ENCODE assay signal across 8 cellular contexts in genomic region chr6:119129148-119129967, GRCh38. TPM values are rescaled to one million over a fixed set of nuclear protein-coding genes. Genes with fewer than 3 reads are reported as not detected.
A peak's percentile ranks its signal among the peaks of the same experiment; 100 is the strongest.
DNase-seq lines count a peak whose midpoint lies in the region; ATAC-seq and TF ChIP-seq lines count a peak whose summit lies in the region.

No MANE protein-coding gene starts in this region.

- H2BK20ac ChIP-seq in H9 (ENCODE audit: low read depth, low read length, poor library complexity, severe bottlenecking), result no peak overlapping the region

- H3K27ac ChIP-seq in H9 (ENCODE audit: insufficient read length, low read depth, low read length), result no peak overlapping the region
- peak overlapping the region; percentile 36 for H3K27ac ChIP-seq in mesodermal cell (ENCODE audit: low read depth, low read length, severe bottlenecking)

- H3K36me3 ChIP-seq in mesodermal cell (ENCODE audit: control insufficient read depth, insufficient read depth, low read length), result no peaks in the 10 kb centered on the region

- peak; percentile 52 for ATAC-seq in activated naive CD8-positive, alpha-beta T cell treated with anti-CD3 and anti-CD28 coated beads, Interleukin-2, amount 10 ng/mL, durations not matched to agents 7 days and 5 days (ENCODE audit: low read depth)
- peak; percentile 75 for ATAC-seq in effector memory CD8-positive, alpha-beta T cell (replicated peaks)

- H3K4me1 Mint-ChIP-seq in activated naive CD8-positive, alpha-beta T cell treated with anti-CD3 and anti-CD28 coated beads, Interleukin-2, amount 10 ng/mL, durations not matched to agents 7 days and 5 days, result peaks cover 8% of the 10 kb centered on the region
- peaks cover 6% of the 10 kb centered on the region for H3K4me1 Mint-ChIP-seq in activated naive CD8-positive, alpha-beta T cell treated with anti-CD3 and anti-CD28 coated beads for 36 hours
- peaks cover 24 to 30% of the 10 kb centered on the region in 2 experiments for H3K4me1 Mint-ChIP-seq in H9
- no peaks in the 10 kb centered on the region for H3K4me1 Mint-ChIP-seq in effector memory CD8-positive, alpha-beta T cell (ENCODE audit: low read depth in 2 of 2)

- no peak overlapping the region for H4K5ac ChIP-seq in H9 (ENCODE audit: insufficient read length, low read depth, low read length)

- peak overlapping the region; percentile 71 for H2AFZ ChIP-seq in H9 (ENCODE audit: low read length)

- H3K56ac ChIP-seq in H9 (ENCODE audit: insufficient read length, low read depth, low read length), result no peak overlapping the region

- H3K4me2 ChIP-seq in H9 (ENCODE audit: insufficient read depth, insufficient read length, low read length), result no peak overlapping the region

- no peak overlapping the region for H3K23ac ChIP-seq in H9 (ENCODE audit: insufficient read length, low read depth, low read length)

- peak; percentile 84 for TF ChIP-seq CTCF in H9 (conservative IDR thresholded peaks at IDR 0.05)

- no CpG with 5 or more reads among the region's 4 CpGs for WGBS in H9 (ENCODE audit: extremely low coverage, insufficient read length, low lambda C conversion rate)
- 39 to 45% methylated on average over 2 of the region's 4 CpGs for WGBS in mesodermal cell (ENCODE audit: insufficient coverage in 2 of 2), 2 experiments

- H3K79me2 ChIP-seq in H9 (ENCODE audit: insufficient read depth, low read length), result no peaks in the 10 kb centered on the region

- H2AK5ac ChIP-seq in H9 (ENCODE audit: insufficient read length, low read length), result no peak overlapping the region

- H2BK12ac ChIP-seq in H9 (ENCODE audit: insufficient read length, low read depth, low read length), result no peak overlapping the region

- no peak overlapping the region for H3K18ac ChIP-seq in H9 (ENCODE audit: insufficient read length, low read depth, low read length)

- no peak overlapping the region for H3T11ph ChIP-seq in H9 (ENCODE audit: low read length)

- no peaks in the 10 kb centered on the region for H4K20me1 ChIP-seq in H9 (ENCODE audit: control insufficient read depth, insufficient read depth, insufficient read length)

- H3K14ac ChIP-seq in H9 (ENCODE audit: insufficient read depth, low read length), result no peak overlapping the region

- no peaks in the 10 kb centered on the region for H3K23me2 ChIP-seq in H9 (ENCODE audit: insufficient read length, low read depth, low read length, poor library complexity, severe bottlenecking)

- no peak overlapping the region for H2BK15ac ChIP-seq in H9 (ENCODE audit: low read depth, low read length)

- H3K9me3 ChIP-seq in H9 (ENCODE audit: control insufficient read depth, low read depth, low read length) (no peaks in the 10 kb centered on the region), mesodermal cell (ENCODE audit: control insufficient read depth, low read length) (peaks cover 5% of the 10 kb centered on the region)

- H3K4me1 ChIP-seq in H9 (ENCODE audit: insufficient read depth, low read length) (no peaks in the 10 kb centered on the region; the same call in 1 of the 2 replicates), mesodermal cell (ENCODE audit: control insufficient read depth, insufficient read depth, low read length, poor library complexity, severe bottlenecking) (peaks cover 23% of the 10 kb centered on the region)

- no peak overlapping the region for H3K27ac Mint-ChIP-seq in activated naive CD8-positive, alpha-beta T cell treated with anti-CD3 and anti-CD28 coated beads, Interleukin-2, amount 10 ng/mL, durations not matched to agents 7 days and 5 days
- H3K27ac Mint-ChIP-seq in activated naive CD8-positive, alpha-beta T cell treated with anti-CD3 and anti-CD28 coated beads for 36 hours, result no peak overlapping the region
- H3K27ac Mint-ChIP-seq in H9, result no peak overlapping the region
- no peak overlapping the region for H3K27ac Mint-ChIP-seq in effector memory CD8-positive, alpha-beta T cell

- H4K91ac ChIP-seq in H9 (ENCODE audit: insufficient read length, low read depth, low read length), result no peak overlapping the region

- H3K4me3 Mint-ChIP-seq in activated naive CD8-positive, alpha-beta T cell treated with anti-CD3 and anti-CD28 coated beads, Interleukin-2, amount 10 ng/mL, durations not matched to agents 7 days and 5 days, result no peak overlapping the region
- no peak overlapping the region for H3K4me3 Mint-ChIP-seq in activated naive CD8-positive, alpha-beta T cell treated with anti-CD3 and anti-CD28 coated beads for 36 hours
- no peak overlapping the region for H3K4me3 Mint-ChIP-seq in H9
- H3K4me3 Mint-ChIP-seq in effector memory CD8-positive, alpha-beta T cell, result no peak overlapping the region

- no peaks in the 10 kb centered on the region for H3K9me3 Mint-ChIP-seq in activated naive CD8-positive, alpha-beta T cell treated with anti-CD3 and anti-CD28 coated beads, Interleukin-2, amount 10 ng/mL, durations not matched to agents 7 days and 5 days
- no peaks in the 10 kb centered on the region for H3K9me3 Mint-ChIP-seq in activated naive CD8-positive, alpha-beta T cell treated with anti-CD3 and anti-CD28 coated beads for 36 hours
- H3K9me3 Mint-ChIP-seq in H9, result no peaks in the 10 kb centered on the region; a peak in 1 of 5 replicates
- no peaks in the 10 kb centered on the region for H3K9me3 Mint-ChIP-seq in effector memory CD8-positive, alpha-beta T cell

- H3K4ac ChIP-seq in H9 (ENCODE audit: low read depth, low read length), result no peak overlapping the region

- no peaks in the 10 kb centered on the region for H3K79me1 ChIP-seq in H9 (ENCODE audit: insufficient read depth, low read depth, low read length, poor library complexity, severe bottlenecking)

- no peak overlapping the region for H4K8ac ChIP-seq in H9 (replicated peaks; ENCODE audit: insufficient read length, low read depth, low read length)

- H3K36me3 Mint-ChIP-seq in activated naive CD8-positive, alpha-beta T cell treated with anti-CD3 and anti-CD28 coated beads, Interleukin-2, amount 10 ng/mL, durations not matched to agents 7 days and 5 days, result no peaks in the 10 kb centered on the region
- H3K36me3 Mint-ChIP-seq in activated naive CD8-positive, alpha-beta T cell treated with anti-CD3 and anti-CD28 coated beads for 36 hours, result no peaks in the 10 kb centered on the region
- H3K36me3 Mint-ChIP-seq in H9 (ENCODE audit: insufficient read depth in 1 of 3, low read depth in 3 of 3), result no peaks in the 10 kb centered on the region; a peak in 1 of 7 replicates
- no peaks in the 10 kb centered on the region for H3K36me3 Mint-ChIP-seq in effector memory CD8-positive, alpha-beta T cell (ENCODE audit: insufficient read depth)

- H2BK5ac ChIP-seq in H9 (ENCODE audit: insufficient read length, low read length), result no peak overlapping the region

- H2BK120ac ChIP-seq in H9 (ENCODE audit: low read depth, low read length, poor library complexity, severe bottlenecking), result no peak overlapping the region

- POLR2A ChIA-PET in activated naive CD8-positive, alpha-beta T cell treated with anti-CD3 and anti-CD28 coated beads, Interleukin-2, amount 10 ng/mL, durations not matched to agents 7 days and 5 days (lab: Charles Lee), result interaction anchor here (0.5 kb wide), 1 partner anchor 418 kb away, joined by 3 read pairs; no protein-coding TSS in a partner anchor

- H3K4me3 ChIP-seq in mesodermal cell (ENCODE audit: extremely low read depth, insufficient read depth, low read length, poor library complexity, severe bottlenecking), result no peak overlapping the region

- no peak overlapping the region for H3K9ac ChIP-seq in H9 (ENCODE audit: extremely low read depth, insufficient read length, low read length)

- H3K27me3 Mint-ChIP-seq in activated naive CD8-positive, alpha-beta T cell treated with anti-CD3 and anti-CD28 coated beads, Interleukin-2, amount 10 ng/mL, durations not matched to agents 7 days and 5 days, result peaks cover 12% of the 10 kb centered on the region
- H3K27me3 Mint-ChIP-seq in activated naive CD8-positive, alpha-beta T cell treated with anti-CD3 and anti-CD28 coated beads for 36 hours, result peaks cover 3% of the 10 kb centered on the region
- H3K27me3 Mint-ChIP-seq in H9 (ENCODE audit: low read depth), result no peaks in the 10 kb centered on the region
- no peaks in the 10 kb centered on the region for H3K27me3 Mint-ChIP-seq in effector memory CD8-positive, alpha-beta T cell

- DNase-seq in activated naive CD8-positive, alpha-beta T cell treated with anti-CD3 and anti-CD28 coated beads, Interleukin-2, amount 10 ng/mL, durations not matched to agents 7 days and 5 days, result no peak
- no peak for DNase-seq in activated naive CD8-positive, alpha-beta T cell treated with anti-CD3 and anti-CD28 coated beads for 36 hours
- peak; percentile 42 for DNase-seq in H9
- DNase-seq in LHCN-M2 (ENCODE audit: low read depth), result peak; percentile 79
- DNase-seq in RPMI7951 (ENCODE audit: low read depth), result peak; percentile 74
- peak; percentile 26 to 45 (median 44) for DNase-seq in effector memory CD8-positive, alpha-beta T cell
- no peak for DNase-seq in stimulated activated naive CD4-positive, alpha-beta T cell treated with Interleukin-2 at 50 U/mL for 16 hours (lab: John Stamatoyannopoulos, UW)

- H3K27me3 ChIP-seq in H9 (ENCODE audit: insufficient read depth, low read length), result no peaks in the 10 kb centered on the region

RNA-seq across cellular contexts. Expression of gene FAM184A, which starts 50.9 kb away (rescaled TPM):
- 1 to 10 TPM; 3.0 TPM for total RNA-seq in activated naive CD8-positive, alpha-beta T cell treated with anti-CD3 and anti-CD28 coated beads, Interleukin-2, amount 10 ng/mL, durations not matched to agents 7 days and 5 days
- 1 to 10 TPM; 2.7 to 3.7 TPM for total RNA-seq in activated naive CD8-positive, alpha-beta T cell treated with anti-CD3 and anti-CD28 coated beads for 36 hours
- total RNA-seq in H9 (2021) (10.4 and 11.4 TPM in 2 replicates), LHCN-M2 (2014; rRNA removed) (0.29 and 0.51 TPM in 2 replicates)
- 0.04 TPM for polyA plus RNA-seq in LHCN-M2 (2012)
- total RNA-seq in RPMI7951 (2014; rRNA removed; shearing (Covaris generic)), result 0.24 and 0.78 TPM in 2 replicates
- polyA plus RNA-seq in mesodermal cell (2013, experiment 1 of 2), result 7.2 TPM
- 4.2 TPM for polyA plus RNA-seq in mesodermal cell (2013, experiment 2 of 2)

Comparison
In these comparisons a context has a peak if more than half of its experiments do, and no peak if none do; other contexts are left out.
1. DNase-seq: peak in H9 (single experiment), LHCN-M2 (single experiment), RPMI7951 (single experiment) and effector memory CD8-positive, alpha-beta T cell (3 of 3); none in activated naive CD8-positive, alpha-beta T cell treated with anti-CD3 and anti-CD28 coated beads, Interleukin-2, amount 10 ng/mL, durations not matched to agents 7 days and 5 days (single experiment), activated naive CD8-positive, alpha-beta T cell treated with anti-CD3 and anti-CD28 coated beads for 36 hours (single experiment) and stimulated activated naive CD4-positive, alpha-beta T cell treated with Interleukin-2 at 50 U/mL for 16 hours (single experiment).